Comparison of ENCODE assay signal across 17 cellular contexts in the genomic region with DNA sequence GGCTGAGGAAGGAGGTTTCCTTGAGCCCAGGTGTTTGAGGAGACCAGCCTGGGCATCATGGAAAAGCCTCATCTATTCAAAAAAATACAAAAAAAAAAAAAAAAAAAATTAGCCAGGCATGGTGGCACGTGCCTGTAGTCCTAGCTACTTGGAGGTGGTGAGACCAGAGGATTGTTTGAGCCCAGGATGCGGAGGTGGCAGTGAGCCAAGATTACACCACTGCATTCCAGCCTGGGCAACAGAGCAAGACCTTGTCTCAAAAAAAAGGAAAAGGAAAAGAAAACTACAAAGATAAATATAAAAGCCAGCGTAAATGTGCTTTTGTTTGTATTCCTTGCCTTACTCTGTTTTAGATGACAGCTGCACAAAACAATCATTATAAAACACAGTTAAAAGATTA.
DNase-seq lines count a peak whose midpoint lies in the region; ATAC-seq and TF ChIP-seq lines count a peak whose summit lies in the region.
"Had no signal": no experiment of that assay in that cellular context is flagged by ENCODE, and none has a peak within 500 bp of the region (broad histone marks: within the 10 kb centered on the region; RNA-seq: fewer than 3 reads in every experiment).

No MANE protein-coding gene starts in this region.

- no peak for TF ChIP-seq RAD21 in Ishikawa (IDR thresholded peaks at IDR 0.05; ENCODE audit: low read depth)

- TF ChIP-seq EP300 in Ishikawa (IDR thresholded peaks at IDR 0.05; ENCODE audit: borderline replicate concordance): no peak

- H3K4me3 ChIP-seq in epithelial cell of proximal tubule (ENCODE audit: low read depth, low read length): no peak overlapping the region
- H3K4me3 ChIP-seq: GM23338 had no signal

- peak; percentile 25 for DNase-seq in epithelial cell of proximal tubule (ENCODE audit: low read depth)
- DNase-seq in kidney tubule cell (ENCODE audit: low spot score): peak; percentile 78
- no peak for DNase-seq in HuH-7.5 (ENCODE audit: low spot score)
- no peak for DNase-seq in superior temporal gyrus (ENCODE audit: extremely low spot score)
- DNase-seq: ACHN; BE2C; C1 segment of cervical spinal cord; CD4-positive, CD25-positive, alpha-beta regulatory T cell; CD8-positive, alpha-beta memory T cell; COR-L47; H7; IMR-90; KBM-7 had no signal

- no peak for TF ChIP-seq CTCF in epithelial cell of proximal tubule (conservative IDR thresholded peaks at IDR 0.05; ENCODE audit: low read depth, low read length)

- no peak for ATAC-seq in HG03565 (IDR thresholded peaks at IDR 0.05; ENCODE audit: unreplicated experiment)
- ATAC-seq: GM23338, HCT116 had no signal

TF ChIP-seq in Ishikawa, 13 proteins besides CTCF, POLR2A, EP300 and RAD21:
- TF ChIP-seq NFIC (IDR thresholded peaks at IDR 0.05): peak; percentile 59
- no peak for TF ChIP-seq ZBTB7A (IDR thresholded peaks at IDR 0.05; ENCODE audit: low read depth)
- no peak for TF ChIP-seq EGR1 (IDR thresholded peaks at IDR 0.05)
- TF ChIP-seq TEAD4 (IDR thresholded peaks at IDR 0.05): peak; percentile 38; the same call in 1 of the 2 replicates
- no peak for TF ChIP-seq FOXM1 (IDR thresholded peaks at IDR 0.05; ENCODE audit: borderline replicate concordance, low read depth)
- no peak for TF ChIP-seq CEBPB (IDR thresholded peaks at IDR 0.05)
- TF ChIP-seq CREB1 (IDR thresholded peaks at IDR 0.05; ENCODE audit: low read depth): no peak

Comparison
In these comparisons a context has a peak if more than half of its experiments do, and no peak if none do; other contexts are left out.
1. DNase-seq: peak in epithelial cell of proximal tubule (single experiment) and kidney tubule cell (single experiment); none in HuH-7.5 (single experiment) and superior temporal gyrus (single experiment).